ENCODE assay signal across 8 cellular contexts in genomic region chr3:58640700-58641372, GRCh38. TPM values are rescaled to one million over a fixed set of nuclear protein-coding genes. Genes with fewer than 3 reads are reported as not detected.
A peak's percentile ranks its signal among the peaks of the same experiment; 100 is the strongest.
DNase-seq lines count a peak whose midpoint lies in the region; ATAC-seq and TF ChIP-seq lines count a peak whose summit lies in the region.

No MANE protein-coding gene starts in this region.

- intact Hi-C loops in mucosa of descending colon (cut with DNase I, micrococcal nuclease), result no loop called here

- no peak overlapping the region for H3K4me3 ChIP-seq in epithelial cell of esophagus (ENCODE audit: low read length)
- H3K4me3 ChIP-seq in mucosa of descending colon, result no peak overlapping the region

- H3K36me3 ChIP-seq in mucosa of descending colon (ENCODE audit: low read depth), result no peaks in the 10 kb centered on the region

- TF ChIP-seq CTCF in epithelial cell of esophagus (IDR thresholded peaks at IDR 0.05; ENCODE audit: insufficient read depth, low read depth, low read length, missing control alignments) (peak; percentile 96), mucosa of descending colon (IDR thresholded peaks at IDR 0.05) (peak; percentile 39)

- no peaks in the 10 kb centered on the region for H3K9me3 ChIP-seq in mucosa of descending colon

- H3K4me1 ChIP-seq in mucosa of descending colon (ENCODE audit: low read depth), result no peaks in the 10 kb centered on the region

- DNase-seq in AML-193 (lab: John Stamatoyannopoulos, UW), result peak; percentile 23 to 64
- peak; percentile 24 for DNase-seq in NCI-H774 (lab: John Stamatoyannopoulos, UW)
- DNase-seq in activated CD8-positive, alpha-beta memory T cell treated with anti-CD3 and anti-CD28 coated beads for 24 hours, result peak; percentile 80
- peak; percentile 80 for DNase-seq in epithelial cell of esophagus (ENCODE audit: low read depth)
- peak; percentile 77 to 83 (median 81) for DNase-seq in mucosa of descending colon
- peak; percentile 1 for DNase-seq in stimulated activated naive CD4-positive, alpha-beta T cell treated with Interleukin-2 at 50 U/mL for 16 hours (lab: John Stamatoyannopoulos, UW)

- ATAC-seq in GM18861 (IDR thresholded peaks at IDR 0.05; ENCODE audit: unreplicated experiment), result peak; percentile 69
- ATAC-seq in HG03139 (IDR thresholded peaks at IDR 0.05; ENCODE audit: unreplicated experiment), result peak; percentile 76
- peak; percentile 91 for ATAC-seq in mucosa of descending colon

RNA-seq across cellular contexts. Expression of gene FAM3D, which starts 25.7 kb away (rescaled TPM):
- total RNA-seq in mucosa of descending colon, result 100 to 1,000 TPM; 253 to 761 (median 323) TPM

Comparison
In these comparisons a context has a peak if more than half of its experiments do, and no peak if none do; other contexts are left out.
1. DNase-seq: peak in every context shown above with its lines; median percentile 81 in mucosa of descending colon; 80 in activated CD8-positive, alpha-beta memory T cell treated with anti-CD3 and anti-CD28 coated beads for 24 hours; 80 in epithelial cell of esophagus; 44 in AML-193; 24 in NCI-H774; 1 in stimulated activated naive CD4-positive, alpha-beta T cell treated with Interleukin-2 at 50 U/mL for 16 hours.